12 cellular contexts compared by ENCODE assay signal in genomic region chr6:54194067-54194466, GRCh38.
DNase-seq lines count a peak whose midpoint lies in the region; ATAC-seq, FAIRE-seq and TF ChIP-seq lines count a peak whose summit lies in the region.
"Had no signal": no experiment of that assay in that cellular context is flagged by ENCODE, and none has a peak within 500 bp of the region (broad histone marks: within the 10 kb centered on the region; RNA-seq: fewer than 3 reads in every experiment).

No MANE protein-coding gene starts in this region.

- H3K4me3 ChIP-seq in NT2/D1 (ENCODE audit: insufficient read length, low read depth): no peak overlapping the region
- no peak overlapping the region for H3K4me3 ChIP-seq in fibroblast of pulmonary artery (replicated peaks; ENCODE audit: low read depth, low read length)
- H3K4me3 ChIP-seq: cardiac muscle cell, ovary had no signal

- TF ChIP-seq POLR2A in GM12892 (IDR thresholded peaks at IDR 0.05; ENCODE audit: low read depth, low read length): no peak

- H3K36me3 ChIP-seq in NT2/D1 (ENCODE audit: insufficient read depth, insufficient read length, low read length): no peaks in the 10 kb centered on the region
- H3K36me3 ChIP-seq: ovary had no signal

- H3K4me1 ChIP-seq in NT2/D1 (ENCODE audit: insufficient read depth, insufficient read length): no peaks in the 10 kb centered on the region

- no peaks in the 10 kb centered on the region for H3K27me3 ChIP-seq in NT2/D1 (ENCODE audit: insufficient read depth, insufficient read length)
- H3K27me3 ChIP-seq: cardiac muscle cell, ovary had no signal

- DNase-seq in H4 (ENCODE audit: low spot score) (peak; percentile 28), NT2/D1 (ENCODE audit: low read depth, low spot score) (peak; percentile 32), fibroblast of pulmonary artery (ENCODE audit: low read depth) (peak; percentile 54), sciatic nerve (ENCODE audit: low spot score) (no peak), NCI-H526 treated with DMSO at 0.1 percent for 48 hours (lab: John Stamatoyannopoulos, UW) (no peak), retina (no peak), GM12892 (ENCODE audit: insufficient read length) (no peak)
- DNase-seq: activated CD4-positive, alpha-beta memory T cell treated with anti-CD3 and anti-CD28 coated beads, Interleukin-2, amount 10 ng/mL, durations not matched to agents 7 days and 5 days; ovary; SHP77 had no signal

- no peak for FAIRE-seq in GM12892 (lab: Jason Lieb, UNC)

- intact Hi-C loops in sciatic nerve (cut with DNase I): no loop called here

- H3K9me3 ChIP-seq in NT2/D1 (ENCODE audit: insufficient read depth, low read length): no peaks in the 10 kb centered on the region
- H3K9me3 ChIP-seq: ovary had no signal

- no peak overlapping the region for H3K9ac ChIP-seq in NT2/D1 (ENCODE audit: insufficient read length, low read depth)

- TF ChIP-seq CTCF in fibroblast of pulmonary artery (IDR thresholded peaks at IDR 0.05; ENCODE audit: low read length, missing control alignments): no peak

- ATAC-seq in sciatic nerve (peak; percentile 74), HG02870 (IDR thresholded peaks at IDR 0.05; ENCODE audit: unreplicated experiment) (no peak)

Comparison
In these comparisons a context has a peak if more than half of its experiments do, and no peak if none do; other contexts are left out.
1. DNase-seq: peak in H4 (single experiment), NT2/D1 (single experiment) and fibroblast of pulmonary artery (single experiment); none in sciatic nerve (single experiment), NCI-H526 treated with DMSO at 0.1 percent for 48 hours (single experiment), retina (single experiment) and GM12892 (single experiment).